Comparison of ENCODE assay signal across 26 cellular contexts in genomic region chr17:266219-266618, GRCh38.
DNase-seq lines count a peak whose midpoint lies in the region; ATAC-seq and TF ChIP-seq lines count a peak whose summit lies in the region.
"Had no signal": no experiment of that assay in that cellular context is flagged by ENCODE, and none has a peak within 500 bp of the region (broad histone marks: within the 10 kb centered on the region; RNA-seq: fewer than 3 reads in every experiment).

No MANE protein-coding gene starts in this region.

- no CpG with 5 or more reads among the region's 6 CpGs for WGBS in gastroesophageal sphincter (ENCODE audit: low coverage in 1 of 2), 2 donors

- no peak for ATAC-seq in gastroesophageal sphincter
- no peak for ATAC-seq in stimulated activated memory B cell treated with anti-CD40 and anti-IgM and Interleukin-4, amounts not matched to agents 10 μg/mL and 1 μg/mL and 100 μg/mL, for 72 hours
- ATAC-seq: activated naive CD4-positive, alpha-beta T cell treated with anti-CD3 and anti-CD28 coated beads, Interleukin-2, amount 50 U/mL, for 72 hours; activated T-cell treated with anti-CD3 and anti-CD28 coated beads, Interleukin-2, amount 50 U/mL, for 4 hours; body of pancreas; Panc1; stimulated activated naive CD8-positive, alpha-beta T cell treated with anti-CD3 and anti-CD28 coated beads, Interleukin-15, Interleukin-2, amounts not matched to agents 100 U/mL and 50 U/mL, for 24 hours; WTC11 had no signal

- TF ChIP-seq POLR2A in gastroesophageal sphincter (IDR thresholded peaks at IDR 0.05): no peak

- intact Hi-C loops in posterior vena cava (cut with DNase I): no loop called here
- intact Hi-C loops in activated CD4-positive, alpha-beta T cell treated with anti-CD3 and anti-CD28 coated beads, Interleukin-2, amount 10 ng/mL, durations not matched to agents 24 days and 14 days (cut with micrococcal nuclease): no loop called here

- H3K9me3 ChIP-seq in gastroesophageal sphincter: no peaks in the 10 kb centered on the region
- H3K9me3 ChIP-seq: body of pancreas, SK-N-SH, upper lobe of right lung had no signal

- CTCF ChIA-PET in activated naive CD4-positive, alpha-beta T cell treated with anti-CD3 and anti-CD28 coated beads, Interleukin-2, amount 10 ng/mL, durations not matched to agents 7 days and 5 days (lab: Charles Lee): no interaction called here

- no peak overlapping the region for H3K27ac Mint-ChIP-seq in activated naive CD4-positive, alpha-beta T cell treated with anti-CD3 and anti-CD28 coated beads, Interleukin-2, amount 10 ng/mL, durations not matched to agents 7 days and 5 days
- H3K27ac Mint-ChIP-seq in stimulated activated memory B cell treated with anti-CD40 and anti-IgM and Interleukin-4, amounts not matched to agents 10 μg/mL and 1 μg/mL and 100 μg/mL, for 72 hours: no peak overlapping the region
- no peak overlapping the region for H3K27ac Mint-ChIP-seq in activated CD4-positive, alpha-beta T cell treated with anti-CD3 and anti-CD28 coated beads, Interleukin-2, amount 10 ng/mL, durations not matched to agents 24 days and 14 days
- H3K27ac Mint-ChIP-seq: activated CD4-positive, alpha-beta memory T cell treated with anti-CD3 and anti-CD28 coated beads, Interleukin-2, amount 10 ng/mL, durations not matched to agents 7 days and 5 days; activated naive CD4-positive, alpha-beta T cell treated with anti-CD3 and anti-CD28 coated beads, Interleukin-2, amount 50 U/mL, for 72 hours; naive B cell; WTC11 had no signal

- H3K36me3 ChIP-seq in gastroesophageal sphincter: no peaks in the 10 kb centered on the region
- H3K36me3 ChIP-seq: upper lobe of right lung had no signal

- TF ChIP-seq EP300 in gastroesophageal sphincter (IDR thresholded peaks at IDR 0.05): no peak

- H3K9me3 Mint-ChIP-seq in activated naive CD4-positive, alpha-beta T cell treated with anti-CD3 and anti-CD28 coated beads, Interleukin-2, amount 10 ng/mL, durations not matched to agents 7 days and 5 days: no peaks in the 10 kb centered on the region
- H3K9me3 Mint-ChIP-seq in stimulated activated memory B cell treated with anti-CD40 and anti-IgM and Interleukin-4, amounts not matched to agents 10 μg/mL and 1 μg/mL and 100 μg/mL, for 72 hours: no peaks in the 10 kb centered on the region
- no peaks in the 10 kb centered on the region for H3K9me3 Mint-ChIP-seq in activated CD4-positive, alpha-beta T cell treated with anti-CD3 and anti-CD28 coated beads, Interleukin-2, amount 10 ng/mL, durations not matched to agents 24 days and 14 days
- H3K9me3 Mint-ChIP-seq: activated CD4-positive, alpha-beta memory T cell treated with anti-CD3 and anti-CD28 coated beads, Interleukin-2, amount 10 ng/mL, durations not matched to agents 7 days and 5 days had no signal

- TF ChIP-seq CTCF in gastroesophageal sphincter (IDR thresholded peaks at IDR 0.05): no peak

- H3K27me3 ChIP-seq in gastroesophageal sphincter: peaks cover 13% of the 10 kb centered on the region
- H3K27me3 ChIP-seq: body of pancreas, upper lobe of right lung had no signal

- DNase-seq in activated naive CD4-positive, alpha-beta T cell treated with anti-CD3 and anti-CD28 coated beads, Interleukin-2, amount 10 ng/mL, durations not matched to agents 7 days and 5 days: peak; percentile 8
- DNase-seq in activated naive CD4-positive, alpha-beta T cell treated with Interleukin-2 at 50 U/mL for 16 hours: no peak
- DNase-seq in posterior vena cava (ENCODE audit: low spot score) (peak; percentile 37), ureter (ENCODE audit: low spot score) (peak; percentile 18), mucosa of gallbladder (ENCODE audit: low spot score) (no peak)
- no peak for DNase-seq in activated CD4-positive, alpha-beta T cell treated with anti-CD3 and anti-CD28 coated beads, Interleukin-2, amount 10 ng/mL, durations not matched to agents 24 days and 14 days
- DNase-seq: activated CD4-positive, alpha-beta memory T cell treated with anti-CD3 and anti-CD28 coated beads, Interleukin-2, amount 10 ng/mL, durations not matched to agents 7 days and 5 days; activated T-cell treated with anti-CD3 and anti-CD28 coated beads, Interleukin-2, amount 50 U/mL, for 4 hours; COR-L47; DND-41; GOT3; hippocampal formation; mammary epithelial cell; MV-4-11; naive B cell; NCI-H1694 treated with DMSO at 0.1 percent for 48 hours; NCI-H345; SK-N-SH; stimulated activated naive CD8-positive, alpha-beta T cell treated with anti-CD3 and anti-CD28 coated beads, Interleukin-15, Interleukin-2, amounts not matched to agents 100 U/mL and 50 U/mL, for 24 hours had no signal

- peaks cover 0 to 22% (median 4%) of the 10 kb centered on the region in 3 donors for H3K4me1 ChIP-seq in gastroesophageal sphincter
- H3K4me1 ChIP-seq: body of pancreas had no signal

- no peaks in the 10 kb centered on the region for H3K4me1 Mint-ChIP-seq in activated naive CD4-positive, alpha-beta T cell treated with anti-CD3 and anti-CD28 coated beads, Interleukin-2, amount 10 ng/mL, durations not matched to agents 7 days and 5 days
- H3K4me1 Mint-ChIP-seq in stimulated activated memory B cell treated with anti-CD40 and anti-IgM and Interleukin-4, amounts not matched to agents 10 μg/mL and 1 μg/mL and 100 μg/mL, for 72 hours: no peaks in the 10 kb centered on the region
- H3K4me1 Mint-ChIP-seq in activated CD4-positive, alpha-beta T cell treated with anti-CD3 and anti-CD28 coated beads, Interleukin-2, amount 10 ng/mL, durations not matched to agents 24 days and 14 days: no peaks in the 10 kb centered on the region
- H3K4me1 Mint-ChIP-seq: activated CD4-positive, alpha-beta memory T cell treated with anti-CD3 and anti-CD28 coated beads, Interleukin-2, amount 10 ng/mL, durations not matched to agents 7 days and 5 days; naive B cell had no signal

- H3K4me3 Mint-ChIP-seq in activated naive CD4-positive, alpha-beta T cell treated with anti-CD3 and anti-CD28 coated beads, Interleukin-2, amount 10 ng/mL, durations not matched to agents 7 days and 5 days: no peak overlapping the region
- H3K4me3 Mint-ChIP-seq in stimulated activated memory B cell treated with anti-CD40 and anti-IgM and Interleukin-4, amounts not matched to agents 10 μg/mL and 1 μg/mL and 100 μg/mL, for 72 hours: no peak overlapping the region
- H3K4me3 Mint-ChIP-seq in activated CD4-positive, alpha-beta T cell treated with anti-CD3 and anti-CD28 coated beads, Interleukin-2, amount 10 ng/mL, durations not matched to agents 24 days and 14 days: no peak overlapping the region
- H3K4me3 Mint-ChIP-seq: activated CD4-positive, alpha-beta memory T cell treated with anti-CD3 and anti-CD28 coated beads, Interleukin-2, amount 10 ng/mL, durations not matched to agents 7 days and 5 days; activated T-cell treated with anti-CD3 and anti-CD28 coated beads, Interleukin-2, amount 50 U/mL, for 4 hours; naive B cell; WTC11 had no signal

- H3K27me3 Mint-ChIP-seq in activated naive CD4-positive, alpha-beta T cell treated with anti-CD3 and anti-CD28 coated beads, Interleukin-2, amount 10 ng/mL, durations not matched to agents 7 days and 5 days: peaks cover 15% of the 10 kb centered on the region
- H3K27me3 Mint-ChIP-seq in stimulated activated memory B cell treated with anti-CD40 and anti-IgM and Interleukin-4, amounts not matched to agents 10 μg/mL and 1 μg/mL and 100 μg/mL, for 72 hours: no peaks in the 10 kb centered on the region
- peaks cover 7% of the 10 kb centered on the region for H3K27me3 Mint-ChIP-seq in activated CD4-positive, alpha-beta T cell treated with anti-CD3 and anti-CD28 coated beads, Interleukin-2, amount 10 ng/mL, durations not matched to agents 24 days and 14 days

- H3K36me3 Mint-ChIP-seq in activated naive CD4-positive, alpha-beta T cell treated with anti-CD3 and anti-CD28 coated beads, Interleukin-2, amount 10 ng/mL, durations not matched to agents 7 days and 5 days: no peaks in the 10 kb centered on the region
- H3K36me3 Mint-ChIP-seq in stimulated activated memory B cell treated with anti-CD40 and anti-IgM and Interleukin-4, amounts not matched to agents 10 μg/mL and 1 μg/mL and 100 μg/mL, for 72 hours: peaks cover 19% of the 10 kb centered on the region
- H3K36me3 Mint-ChIP-seq in activated CD4-positive, alpha-beta T cell treated with anti-CD3 and anti-CD28 coated beads, Interleukin-2, amount 10 ng/mL, durations not matched to agents 24 days and 14 days (ENCODE audit: low read depth): no peaks in the 10 kb centered on the region
- H3K36me3 Mint-ChIP-seq: activated naive CD4-positive, alpha-beta T cell treated with anti-CD3 and anti-CD28 coated beads, Interleukin-2, amount 50 U/mL, for 72 hours had no signal

- H3K4me3 ChIP-seq in gastroesophageal sphincter: no peak overlapping the region
- H3K4me3 ChIP-seq: body of pancreas, upper lobe of right lung had no signal

- H3K27ac ChIP-seq in gastroesophageal sphincter: peak overlapping the region in 3 of 4 donors; percentile 62 to 73 (median 70)
- H3K27ac ChIP-seq: body of pancreas, upper lobe of right lung had no signal

Comparison
In these comparisons a context has a peak if more than half of its experiments do, and no peak if none do; other contexts are left out.
1. DNase-seq: peak in activated naive CD4-positive, alpha-beta T cell treated with anti-CD3 and anti-CD28 coated beads, Interleukin-2, amount 10 ng/mL, durations not matched to agents 7 days and 5 days (single experiment), posterior vena cava (single experiment) and ureter (single experiment); none in activated naive CD4-positive, alpha-beta T cell treated with Interleukin-2 at 50 U/mL for 16 hours (single experiment), mucosa of gallbladder (single experiment) and activated CD4-positive, alpha-beta T cell treated with anti-CD3 and anti-CD28 coated beads, Interleukin-2, amount 10 ng/mL, durations not matched to agents 24 days and 14 days (single experiment).